21 cellular contexts compared by ENCODE assay signal in the genomic region with DNA sequence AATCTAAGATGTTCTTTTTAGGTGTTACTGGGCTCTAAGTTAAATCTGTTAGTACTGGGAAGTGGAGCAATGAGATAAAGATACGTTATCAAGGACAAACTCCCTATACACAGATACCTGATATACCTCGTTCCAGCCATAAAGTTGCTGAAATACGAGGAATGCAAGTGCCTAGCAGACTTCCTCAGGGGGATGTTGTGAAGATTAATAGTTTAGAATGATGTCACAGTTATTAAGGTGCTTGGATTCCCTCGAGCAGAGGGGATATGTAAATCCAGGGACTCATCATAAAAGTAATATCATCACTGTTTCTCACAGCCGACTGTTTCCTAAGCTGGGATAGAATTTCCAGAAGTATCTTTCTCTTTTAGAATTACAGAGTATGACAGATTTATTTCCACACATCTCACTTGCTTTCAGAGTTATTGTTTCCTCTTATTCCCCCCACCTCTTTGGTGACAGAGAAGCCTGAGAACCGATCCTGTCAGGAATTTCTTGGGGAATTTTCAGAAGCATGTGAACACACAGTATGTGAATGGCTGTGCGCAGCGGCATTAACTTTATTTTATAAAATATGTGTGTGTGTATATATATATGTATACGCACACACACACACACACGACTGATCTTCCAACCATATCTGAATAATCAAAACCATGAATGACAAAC.
"Had no signal": no experiment of that assay in that cellular context is flagged by ENCODE, and none has a peak within 500 bp of the region (broad histone marks: within the 10 kb centered on the region; RNA-seq: fewer than 3 reads in every experiment).

No MANE protein-coding gene starts in this region.

- H3K9me3 ChIP-seq: esophagus muscularis mucosa, gastroesophageal sphincter, left ventricle myocardium inferior, lower lobe of right lung, right atrium auricular region, suprapubic skin, tibial nerve, upper lobe of right lung had no signal

- H3K4me3 ChIP-seq: esophagus muscularis mucosa, gastroesophageal sphincter, left ventricle myocardium inferior, lower lobe of right lung, right atrium auricular region, suprapubic skin, tibial nerve, upper lobe of right lung had no signal

- H3K27me3 ChIP-seq: esophagus muscularis mucosa, gastroesophageal sphincter, right atrium auricular region, suprapubic skin, tibial nerve, upper lobe of right lung had no signal

- H3K27ac Mint-ChIP-seq: effector memory CD8-positive, alpha-beta T cell; memory B cell; mesothelial cell of epicardium; natural killer cell; stimulated activated effector memory CD8-positive, alpha-beta T cell treated with anti-CD3 and anti-CD28 coated beads, Interleukin-12 subunit alpha, Interleukin-12 subunit beta, amount 100 ng/mL, for 72 hours had no signal

- H3K4me1 Mint-ChIP-seq: central memory CD8-positive, alpha-beta T cell; memory B cell; stimulated activated effector memory CD8-positive, alpha-beta T cell treated with anti-CD3 and anti-CD28 coated beads, Interleukin-12 subunit alpha, Interleukin-12 subunit beta, amount 100 ng/mL, for 72 hours had no signal

- H3K27ac ChIP-seq: epithelial cell of prostate, esophagus muscularis mucosa, gastroesophageal sphincter, left ventricle myocardium inferior, lower lobe of right lung, right atrium auricular region, suprapubic skin, tibial nerve, upper lobe of right lung had no signal

- ATAC-seq: effector memory CD8-positive, alpha-beta T cell; gastroesophageal sphincter; lower lobe of right lung; natural killer cell; stimulated activated effector memory CD8-positive, alpha-beta T cell treated with anti-CD3 and anti-CD28 coated beads, Interleukin-12 subunit alpha, Interleukin-12 subunit beta, amount 100 ng/mL, for 72 hours; stimulated activated naive CD8-positive, alpha-beta T cell treated with anti-CD3 and anti-CD28 coated beads, Interleukin-15, Interleukin-2, amounts not matched to agents 100 U/mL and 50 U/mL, for 24 hours; upper lobe of right lung had no signal

- H3K9me3 Mint-ChIP-seq: central memory CD8-positive, alpha-beta T cell; effector memory CD8-positive, alpha-beta T cell; memory B cell; natural killer cell had no signal

- H3K4me3 Mint-ChIP-seq: central memory CD8-positive, alpha-beta T cell; effector memory CD8-positive, alpha-beta T cell; memory B cell; mesothelial cell of epicardium; natural killer cell; stimulated activated effector memory CD8-positive, alpha-beta T cell treated with anti-CD3 and anti-CD28 coated beads, Interleukin-12 subunit alpha, Interleukin-12 subunit beta, amount 100 ng/mL, for 72 hours had no signal

- H3K36me3 Mint-ChIP-seq: memory B cell; mesothelial cell of epicardium; natural killer cell; stimulated activated effector memory CD8-positive, alpha-beta T cell treated with anti-CD3 and anti-CD28 coated beads, Interleukin-12 subunit alpha, Interleukin-12 subunit beta, amount 100 ng/mL, for 72 hours had no signal

- DNase-seq: effector memory CD8-positive, alpha-beta T cell; glutamatergic neuron; islet precursor cell; left ventricle myocardium inferior; lower lobe of right lung; natural killer cell; posterior cingulate gyrus; stimulated activated CD4-positive, alpha-beta T cell treated with anti-CD3 and anti-CD28 coated beads, Interleukin-4, amount 100 ng/mL, for 1 hour; stimulated activated CD8-positive, alpha-beta memory T cell treated with anti-CD3 and anti-CD28 coated beads, Interleukin-4, amount 100 ng/mL, for 48 hours; stimulated activated naive CD8-positive, alpha-beta T cell treated with anti-CD3 and anti-CD28 coated beads, Interleukin-15, Interleukin-2, amounts not matched to agents 100 U/mL and 50 U/mL, for 24 hours; upper lobe of right lung had no signal

- H3K36me3 ChIP-seq: esophagus muscularis mucosa, gastroesophageal sphincter, left ventricle myocardium inferior, lower lobe of right lung, right atrium auricular region, suprapubic skin, tibial nerve, upper lobe of right lung had no signal
